ENCODE assay signal across 4 cellular contexts in genomic region chr10:128804411-128804810, GRCh38.
"Had no signal": no experiment of that assay in that cellular context is flagged by ENCODE, and none has a peak within 500 bp of the region (broad histone marks: within the 10 kb centered on the region; RNA-seq: fewer than 3 reads in every experiment).

No MANE protein-coding gene starts in this region.

- H3K4me3 ChIP-seq: GM23338 had no signal

- H3K27ac Mint-ChIP-seq: GM23338, H9 had no signal

- H3K9me3 Mint-ChIP-seq: GM23338, H9 had no signal

- H3K4me2 ChIP-seq: GM23338 had no signal

- H3K4me3 Mint-ChIP-seq: GM23338, H9 had no signal

- DNase-seq: H9, HCEC 1CT, IMR-90 had no signal
